Comparison of ENCODE assay signal across 1 cellular context in the genomic region with DNA sequence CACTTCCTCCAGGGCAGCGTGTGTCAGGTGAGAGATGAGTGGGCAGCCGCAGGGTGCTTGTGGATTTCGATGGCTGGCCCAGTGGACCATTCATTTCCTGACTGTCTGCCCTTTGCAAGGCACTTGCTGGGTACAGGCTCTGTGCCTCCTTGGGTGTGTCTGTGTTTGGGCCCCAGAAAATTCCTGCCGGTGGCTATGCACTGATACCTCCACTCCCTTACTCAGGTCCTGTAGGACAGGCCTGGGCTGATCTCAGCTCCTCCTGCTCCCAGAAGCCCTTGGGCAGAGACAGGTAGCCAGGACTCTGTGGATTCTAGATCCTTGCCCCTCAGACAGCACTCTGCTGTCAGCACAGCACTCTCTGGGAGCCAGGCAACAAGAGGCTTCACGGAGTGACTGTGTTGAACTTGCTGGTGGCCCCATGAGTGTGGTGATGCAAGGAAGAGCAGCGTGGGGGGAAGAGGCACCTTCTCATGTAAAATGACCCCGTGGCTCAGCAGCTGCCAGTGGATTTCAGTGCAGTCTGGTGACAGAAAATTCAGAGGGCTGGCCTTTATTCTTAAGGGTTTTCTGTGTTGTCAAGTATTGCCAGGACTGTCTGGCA.
TF ChIP-seq lines count a peak whose summit lies in the region.

No MANE protein-coding gene starts in this region.

TF ChIP-seq in GM23338, 12 proteins besides CTCF, POLR2A, EP300 and RAD21 (continued from another document):
- TF ChIP-seq, protein P1, sequence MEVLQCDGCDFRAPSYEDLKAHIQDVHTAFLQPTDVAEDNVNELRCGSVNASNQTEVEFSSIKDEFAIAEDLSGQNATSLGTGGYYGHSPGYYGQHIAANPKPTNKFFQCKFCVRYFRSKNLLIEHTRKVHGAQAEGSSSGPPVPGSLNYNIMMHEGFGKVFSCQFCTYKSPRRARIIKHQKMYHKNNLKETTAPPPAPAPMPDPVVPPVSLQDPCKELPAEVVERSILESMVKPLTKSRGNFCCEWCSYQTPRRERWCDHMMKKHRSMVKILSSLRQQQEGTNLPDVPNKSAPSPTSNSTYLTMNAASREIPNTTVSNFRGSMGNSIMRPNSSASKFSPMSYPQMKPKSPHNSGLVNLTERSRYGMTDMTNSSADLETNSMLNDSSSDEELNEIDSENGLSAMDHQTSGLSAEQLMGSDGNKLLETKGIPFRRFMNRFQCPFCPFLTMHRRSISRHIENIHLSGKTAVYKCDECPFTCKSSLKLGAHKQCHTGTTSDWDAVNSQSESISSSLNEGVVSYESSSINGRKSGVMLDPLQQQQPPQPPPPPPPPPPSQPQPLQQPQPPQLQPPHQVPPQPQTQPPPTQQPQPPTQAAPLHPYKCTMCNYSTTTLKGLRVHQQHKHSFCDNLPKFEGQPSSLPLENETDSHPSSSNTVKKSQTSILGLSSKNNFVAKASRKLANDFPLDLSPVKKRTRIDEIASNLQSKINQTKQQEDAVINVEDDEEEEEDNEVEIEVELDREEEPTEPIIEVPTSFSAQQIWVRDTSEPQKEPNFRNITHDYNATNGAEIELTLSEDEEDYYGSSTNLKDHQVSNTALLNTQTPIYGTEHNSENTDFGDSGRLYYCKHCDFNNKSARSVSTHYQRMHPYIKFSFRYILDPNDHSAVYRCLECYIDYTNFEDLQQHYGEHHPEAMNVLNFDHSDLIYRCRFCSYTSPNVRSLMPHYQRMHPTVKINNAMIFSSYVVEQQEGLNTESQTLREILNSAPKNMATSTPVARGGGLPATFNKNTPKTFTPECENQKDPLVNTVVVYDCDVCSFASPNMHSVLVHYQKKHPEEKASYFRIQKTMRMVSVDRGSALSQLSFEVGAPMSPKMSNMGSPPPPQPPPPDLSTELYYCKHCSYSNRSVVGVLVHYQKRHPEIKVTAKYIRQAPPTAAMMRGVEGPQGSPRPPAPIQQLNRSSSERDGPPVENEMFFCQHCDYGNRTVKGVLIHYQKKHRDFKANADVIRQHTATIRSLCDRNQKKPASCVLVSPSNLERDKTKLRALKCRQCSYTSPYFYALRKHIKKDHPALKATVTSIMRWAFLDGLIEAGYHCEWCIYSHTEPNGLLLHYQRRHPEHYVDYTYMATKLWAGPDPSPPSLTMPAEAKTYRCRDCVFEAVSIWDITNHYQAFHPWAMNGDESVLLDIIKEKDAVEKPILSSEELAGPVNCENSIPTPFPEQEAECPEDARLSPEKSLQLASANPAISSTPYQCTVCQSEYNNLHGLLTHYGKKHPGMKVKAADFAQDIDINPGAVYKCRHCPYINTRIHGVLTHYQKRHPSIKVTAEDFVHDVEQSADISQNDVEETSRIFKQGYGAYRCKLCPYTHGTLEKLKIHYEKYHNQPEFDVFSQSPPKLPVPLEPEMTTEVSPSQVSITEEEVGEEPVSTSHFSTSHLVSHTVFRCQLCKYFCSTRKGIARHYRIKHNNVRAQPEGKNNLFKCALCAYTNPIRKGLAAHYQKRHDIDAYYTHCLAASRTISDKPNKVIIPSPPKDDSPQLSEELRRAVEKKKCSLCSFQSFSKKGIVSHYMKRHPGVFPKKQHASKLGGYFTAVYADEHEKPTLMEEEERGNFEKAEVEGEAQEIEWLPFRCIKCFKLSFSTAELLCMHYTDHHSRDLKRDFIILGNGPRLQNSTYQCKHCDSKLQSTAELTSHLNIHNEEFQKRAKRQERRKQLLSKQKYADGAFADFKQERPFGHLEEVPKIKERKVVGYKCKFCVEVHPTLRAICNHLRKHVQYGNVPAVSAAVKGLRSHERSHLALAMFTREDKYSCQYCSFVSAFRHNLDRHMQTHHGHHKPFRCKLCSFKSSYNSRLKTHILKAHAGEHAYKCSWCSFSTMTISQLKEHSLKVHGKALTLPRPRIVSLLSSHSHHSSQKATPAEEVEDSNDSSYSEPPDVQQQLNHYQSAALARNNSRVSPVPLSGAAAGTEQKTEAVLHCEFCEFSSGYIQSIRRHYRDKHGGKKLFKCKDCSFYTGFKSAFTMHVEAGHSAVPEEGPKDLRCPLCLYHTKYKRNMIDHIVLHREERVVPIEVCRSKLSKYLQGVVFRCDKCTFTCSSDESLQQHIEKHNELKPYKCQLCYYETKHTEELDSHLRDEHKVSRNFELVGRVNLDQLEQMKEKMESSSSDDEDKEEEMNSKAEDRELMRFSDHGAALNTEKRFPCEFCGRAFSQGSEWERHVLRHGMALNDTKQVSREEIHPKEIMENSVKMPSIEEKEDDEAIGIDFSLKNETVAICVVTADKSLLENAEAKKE (CRISPR knock-in tag; IDR thresholded peaks at IDR 0.05) = no peak
- TF ChIP-seq, protein P2, sequence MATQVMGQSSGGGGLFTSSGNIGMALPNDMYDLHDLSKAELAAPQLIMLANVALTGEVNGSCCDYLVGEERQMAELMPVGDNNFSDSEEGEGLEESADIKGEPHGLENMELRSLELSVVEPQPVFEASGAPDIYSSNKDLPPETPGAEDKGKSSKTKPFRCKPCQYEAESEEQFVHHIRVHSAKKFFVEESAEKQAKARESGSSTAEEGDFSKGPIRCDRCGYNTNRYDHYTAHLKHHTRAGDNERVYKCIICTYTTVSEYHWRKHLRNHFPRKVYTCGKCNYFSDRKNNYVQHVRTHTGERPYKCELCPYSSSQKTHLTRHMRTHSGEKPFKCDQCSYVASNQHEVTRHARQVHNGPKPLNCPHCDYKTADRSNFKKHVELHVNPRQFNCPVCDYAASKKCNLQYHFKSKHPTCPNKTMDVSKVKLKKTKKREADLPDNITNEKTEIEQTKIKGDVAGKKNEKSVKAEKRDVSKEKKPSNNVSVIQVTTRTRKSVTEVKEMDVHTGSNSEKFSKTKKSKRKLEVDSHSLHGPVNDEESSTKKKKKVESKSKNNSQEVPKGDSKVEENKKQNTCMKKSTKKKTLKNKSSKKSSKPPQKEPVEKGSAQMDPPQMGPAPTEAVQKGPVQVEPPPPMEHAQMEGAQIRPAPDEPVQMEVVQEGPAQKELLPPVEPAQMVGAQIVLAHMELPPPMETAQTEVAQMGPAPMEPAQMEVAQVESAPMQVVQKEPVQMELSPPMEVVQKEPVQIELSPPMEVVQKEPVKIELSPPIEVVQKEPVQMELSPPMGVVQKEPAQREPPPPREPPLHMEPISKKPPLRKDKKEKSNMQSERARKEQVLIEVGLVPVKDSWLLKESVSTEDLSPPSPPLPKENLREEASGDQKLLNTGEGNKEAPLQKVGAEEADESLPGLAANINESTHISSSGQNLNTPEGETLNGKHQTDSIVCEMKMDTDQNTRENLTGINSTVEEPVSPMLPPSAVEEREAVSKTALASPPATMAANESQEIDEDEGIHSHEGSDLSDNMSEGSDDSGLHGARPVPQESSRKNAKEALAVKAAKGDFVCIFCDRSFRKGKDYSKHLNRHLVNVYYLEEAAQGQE (IDR thresholded peaks at IDR 0.05; ENCODE audit: unreplicated experiment) = no peak
- no peak for TF ChIP-seq ZNF331 (CRISPR knock-in tag; IDR thresholded peaks at IDR 0.05; ENCODE audit: low read depth)
- no peak for TF ChIP-seq STAT1 (IDR thresholded peaks at IDR 0.05; ENCODE audit: unreplicated experiment)
- no peak for TF ChIP-seq EZH2 (IDR thresholded peaks at IDR 0.05; ENCODE audit: low read depth, unreplicated experiment)
- no peak for TF ChIP-seq JUNB (IDR thresholded peaks at IDR 0.05; ENCODE audit: unreplicated experiment)
- TF ChIP-seq NANOG (IDR thresholded peaks at IDR 0.05; ENCODE audit: borderline replicate concordance) = no peak
